In genomic region chr10:17665742-17666141, GRCh38 we compare ENCODE assay signal across 3 cellular contexts.
TF ChIP-seq lines count a peak whose summit lies in the region.

No MANE protein-coding gene starts in this region.

TF ChIP-seq in IMR-90, 13 proteins besides CTCF, POLR2A, EP300 and RAD21:
- TF ChIP-seq FOS (IDR thresholded peaks at IDR 0.05; ENCODE audit: low read depth, low read length) (peak; percentile 81; the same call in 1 of the 2 replicates), NFE2L2 (IDR thresholded peaks at IDR 0.05; ENCODE audit: low read depth, low read length) (no peak), USF2 (IDR thresholded peaks at IDR 0.05; ENCODE audit: low read depth, low read length) (peak; percentile 69), CEBPB (IDR thresholded peaks at IDR 0.05; ENCODE audit: low read depth, low read length) (peak; percentile 96), RFX5 (IDR thresholded peaks at IDR 0.05; ENCODE audit: low read depth, low read length) (no peak)
TF ChIP-seq in IMR-90: peak in this region for 3.

TF ChIP-seq in HepG2, 621 proteins besides CTCF, POLR2A, EP300 and RAD21 (continues in another document):
- no peak for TF ChIP-seq HMG20A (CRISPR knock-in tag; IDR thresholded peaks at IDR 0.05; ENCODE audit: borderline replicate concordance)
- no peak for TF ChIP-seq PBX3 (CRISPR knock-in tag; IDR thresholded peaks at IDR 0.05; ENCODE audit: borderline replicate concordance)
- no peak for TF ChIP-seq WIZ (CRISPR knock-in tag; IDR thresholded peaks at IDR 0.05)
- no peak for TF ChIP-seq YEATS2 (CRISPR knock-in tag; IDR thresholded peaks at IDR 0.05; ENCODE audit: borderline replicate concordance)
- no peak for TF ChIP-seq ZNF570 (CRISPR knock-in tag; IDR thresholded peaks at IDR 0.05; ENCODE audit: borderline replicate concordance)
- no peak for TF ChIP-seq POLR2G (IDR thresholded peaks at IDR 0.05; ENCODE audit: low read depth, low read length)
- no peak for TF ChIP-seq KIAA2018 (CRISPR knock-in tag; IDR thresholded peaks at IDR 0.05; ENCODE audit: borderline replicate concordance)
- TF ChIP-seq DMTF1 (CRISPR knock-in tag; IDR thresholded peaks at IDR 0.05) = no peak

TF ChIP-seq in GM12891, 5 proteins besides CTCF, POLR2A, EP300 and RAD21:
- no peak for TF ChIP-seq POU2F2 (IDR thresholded peaks at IDR 0.05; ENCODE audit: low read depth, low read length)
- TF ChIP-seq SPI1 (IDR thresholded peaks at IDR 0.05; ENCODE audit: low read depth, low read length) = no peak
- no peak for TF ChIP-seq PAX5 (IDR thresholded peaks at IDR 0.05; ENCODE audit: insufficient read depth, low read length, severe bottlenecking)
